ENCODE assay signal across 11 cellular contexts in genomic region chr6:6131492-6132109, GRCh38.
DNase-seq lines count a peak whose midpoint lies in the region; ATAC-seq, FAIRE-seq and TF ChIP-seq lines count a peak whose summit lies in the region.
"Had no signal": no experiment of that assay in that cellular context is flagged by ENCODE, and none has a peak within 500 bp of the region (broad histone marks: within the 10 kb centered on the region; RNA-seq: fewer than 3 reads in every experiment).

No MANE protein-coding gene starts in this region.

- no peak overlapping the region for H3K4me3 ChIP-seq in K562

- DNase-seq in NCI-H2196 (lab: John Stamatoyannopoulos, UW; ENCODE audit: unreplicated experiment), result peak; percentile 17
- no peak for DNase-seq in NCI-H2196 treated with DMSO at 0.1 percent for 48 hours (lab: John Stamatoyannopoulos, UW; ENCODE audit: unreplicated experiment)
- no peak for DNase-seq in HFFc6
- DNase-seq in K562 (ENCODE audit: extremely low read depth in 1 of 4, low spot score in 3 of 4), result peak; percentile 59 to 67 (median 66)
- peak; percentile 2 for DNase-seq in naive B cell
- no peak for DNase-seq in NCI-H2029 (lab: John Stamatoyannopoulos, UW)
- no peak for DNase-seq in left ventricle myocardium superior
- DNase-seq: Kasumi-1 had no signal

- in situ Hi-C loops in K562 (cut with MboI), result no loop called here

- no peak overlapping the region for H3K27ac ChIP-seq in K562 (ENCODE audit: extremely low read depth, low read depth, low read length)

- no peaks in the 10 kb centered on the region for H3K27me3 ChIP-seq in K562 (ENCODE audit: control insufficient read depth in 2 of 2, insufficient read depth in 2 of 2, low read length in 2 of 2)

- H3K27me3 Mint-ChIP-seq in HFFc6 (ENCODE audit: insufficient read depth), result peaks cover 2% of the 10 kb centered on the region; the same call in 1 of the 2 replicates
- H3K27me3 Mint-ChIP-seq in naive B cell, result peaks cover 0 to 33% (median 20%) of the 10 kb centered on the region in 3 donors

- TF ChIP-seq CTCF in HFFc6 (IDR thresholded peaks at IDR 0.05) (peak; percentile 62), K562 (IDR thresholded peaks at IDR 0.05 in 2 of 3, conservative IDR thresholded peaks at IDR 0.05 in 1 of 3; ENCODE audit: insufficient read depth in 2 of 3, low read depth in 1 of 3, low read length in 3 of 3) (peak; percentile 64 to 72 (median 68))

- 2% methylated on average over 4 of the region's 4 CpGs for WGBS in K562 (ENCODE audit: insufficient coverage, low coverage, missing lambda C conversion rate)

- BruUV-seq in K562 (replicated peaks; lab: Mats Ljungman, UMichigan), result no TSS peak

- no peak overlapping the region for H3K4me3 Mint-ChIP-seq in HFFc6
- H3K4me3 Mint-ChIP-seq in naive B cell, result no peak overlapping the region
- H3K4me3 Mint-ChIP-seq: activated naive CD4-positive, alpha-beta T cell treated with anti-CD3 and anti-CD28 coated beads, Interleukin-2, amount 50 U/mL, for 24 hours; naive thymus-derived CD8-positive, alpha-beta T cell had no signal

- CTCF ChIA-PET in K562 (lab: Yijun Ruan, JAX; ENCODE audit: low intra/inter-chr PET ratio), result interaction anchor here (0.6 to 1.0 kb wide), 4 partner anchors 254 to 917 kb away, joined by 3 to 7 read pairs (median 4); no protein-coding TSS in a partner anchor

- H3K9me1 ChIP-seq in K562 (ENCODE audit: control insufficient read depth, insufficient read depth, low read length), result no peaks in the 10 kb centered on the region

- TF ChIP-seq EP300 in K562 (IDR thresholded peaks at IDR 0.05; ENCODE audit: low read length), result no peak

- H3K4me2 ChIP-seq in K562 (ENCODE audit: insufficient read depth, low read length), result no peak overlapping the region

- no peaks in the 10 kb centered on the region for H3K9me3 ChIP-seq in K562 (replicated peaks; ENCODE audit: control insufficient read depth, insufficient read depth, low read depth, low read length)

- H3K79me2 ChIP-seq in K562 (ENCODE audit: control insufficient read depth, insufficient read depth, low read length), result no peaks in the 10 kb centered on the region

- TF ChIP-seq RAD21 in K562 (CRISPR knock-in tag; conservative IDR thresholded peaks at IDR 0.05 in 1 of 2, IDR thresholded peaks at IDR 0.05 in 1 of 2), result peak; percentile 24 to 60; a peak in 2 of 4 replicates

- H2AFZ ChIP-seq in K562 (ENCODE audit: low read depth, low read length), result no peak overlapping the region

- TF ChIP-seq POLR2A in K562 (conservative IDR thresholded peaks at IDR 0.05), result no peak

- no peak overlapping the region for H3K27ac Mint-ChIP-seq in HFFc6
- no peak overlapping the region for H3K27ac Mint-ChIP-seq in naive B cell
- H3K27ac Mint-ChIP-seq: activated naive CD4-positive, alpha-beta T cell treated with anti-CD3 and anti-CD28 coated beads, Interleukin-2, amount 50 U/mL, for 24 hours had no signal

- intact Hi-C loops in K562 (cut with micrococcal nuclease) (loop anchor here (5.0 to 10.0 kb wide), 3 partner anchors 74 to 416 kb away; no protein-coding TSS in a partner anchor), left ventricle myocardium superior (cut with micrococcal nuclease) (no loop called here)

- H3K9me3 Mint-ChIP-seq in HFFc6, result peaks cover 47% of the 10 kb centered on the region
- H3K9me3 Mint-ChIP-seq in naive B cell, result no peaks in the 10 kb centered on the region
- H3K9me3 Mint-ChIP-seq: activated naive CD4-positive, alpha-beta T cell treated with anti-CD3 and anti-CD28 coated beads, Interleukin-2, amount 50 U/mL, for 24 hours; naive thymus-derived CD8-positive, alpha-beta T cell had no signal

- no peaks in the 10 kb centered on the region for H3K4me1 ChIP-seq in K562 (replicated peaks in 1 of 2; ENCODE audit: control insufficient read depth in 2 of 2, insufficient read depth in 2 of 2, low read length in 2 of 2)

- POLR2A ChIA-PET in K562 (lab: Yijun Ruan, JAX), result interaction anchor here (0.6 kb wide), 1 partner anchor 1080 kb away, joined by 3 read pairs; no protein-coding TSS in a partner anchor

- H3K9ac ChIP-seq in K562 (ENCODE audit: insufficient read depth in 1 of 2, low read depth in 2 of 2, low read length in 2 of 2), result no peak overlapping the region

- peak; percentile 91 for ATAC-seq in K562
- ATAC-seq in naive B cell (ENCODE audit: low read depth in 2 of 2), result no peak
- no peak for ATAC-seq in HG02852 (IDR thresholded peaks at IDR 0.05; ENCODE audit: unreplicated experiment)
- ATAC-seq in left ventricle myocardium superior, result no peak
- ATAC-seq: naive thymus-derived CD8-positive, alpha-beta T cell had no signal

- H3K36me3 Mint-ChIP-seq in HFFc6 (ENCODE audit: low read depth) (no peaks in the 10 kb centered on the region), naive B cell (no peaks in the 10 kb centered on the region)
- H3K36me3 Mint-ChIP-seq: activated naive CD4-positive, alpha-beta T cell treated with anti-CD3 and anti-CD28 coated beads, Interleukin-2, amount 50 U/mL, for 24 hours; naive thymus-derived CD8-positive, alpha-beta T cell had no signal

- no peaks in the 10 kb centered on the region for H3K36me3 ChIP-seq in K562 (ENCODE audit: control insufficient read depth, insufficient read depth, low read length)

- peak; percentile 89 for FAIRE-seq in K562 (lab: Jason Lieb, UNC)

- no peaks in the 10 kb centered on the region for H4K20me1 ChIP-seq in K562 (replicated peaks; ENCODE audit: control insufficient read depth, insufficient read depth, low read length)

- H3K4me1 Mint-ChIP-seq in HFFc6 (ENCODE audit: low read depth), result no peaks in the 10 kb centered on the region
- H3K4me1 Mint-ChIP-seq in naive B cell, result no peaks in the 10 kb centered on the region
- H3K4me1 Mint-ChIP-seq: activated naive CD4-positive, alpha-beta T cell treated with anti-CD3 and anti-CD28 coated beads, Interleukin-2, amount 50 U/mL, for 24 hours; naive thymus-derived CD8-positive, alpha-beta T cell had no signal

TF ChIP-seq in K562, 482 proteins besides CTCF, POLR2A, EP300 and RAD21:
- TF ChIP-seq ZNF384 (IDR thresholded peaks at IDR 0.05; ENCODE audit: low read depth, low read length) (peak; percentile 78), SMC3 (conservative IDR thresholded peaks at IDR 0.05; ENCODE audit: insufficient read depth, low read depth, low read length) (peak; percentile 57; the same call in 1 of the 2 replicates), ZNF253 (CRISPR knock-in tag; conservative IDR thresholded peaks at IDR 0.05) (no peak)

Comparison
In these comparisons a context has a peak if more than half of its experiments do, and no peak if none do; other contexts are left out.
1. DNase-seq: peak in NCI-H2196 (single experiment), K562 (4 of 4) and naive B cell (single experiment); none in NCI-H2196 treated with DMSO at 0.1 percent for 48 hours (single experiment), HFFc6 (single experiment), NCI-H2029 (single experiment) and left ventricle myocardium superior (single experiment).